8 cellular contexts compared by ENCODE assay signal in the genomic region with DNA sequence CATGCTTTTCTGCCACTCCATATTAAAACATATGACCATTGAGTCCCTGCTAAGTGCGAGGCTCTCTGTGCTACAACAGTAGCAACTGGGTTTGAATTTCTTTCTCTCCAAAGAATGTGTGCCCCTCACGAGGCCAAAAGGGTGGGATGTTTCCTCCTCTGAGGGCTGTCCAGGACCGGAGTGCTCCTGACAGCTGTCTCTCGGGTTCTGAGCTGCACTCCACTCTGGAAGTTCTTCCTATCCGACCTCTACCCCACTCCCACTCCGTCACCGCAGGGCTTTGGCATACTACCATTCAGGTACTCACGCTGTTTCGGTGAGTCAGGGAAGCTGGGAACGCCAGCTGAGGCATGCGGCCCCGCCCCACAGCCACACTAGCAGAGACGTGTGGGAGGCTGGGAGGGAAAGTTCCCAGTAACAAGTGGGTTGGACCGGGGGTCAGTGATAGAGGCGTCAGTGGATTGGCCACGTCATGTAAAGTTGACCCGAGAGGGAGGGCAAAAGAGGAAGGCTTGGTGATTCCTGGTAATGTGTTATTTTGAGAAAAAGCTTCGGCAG. TPM values are rescaled to one million over a fixed set of nuclear protein-coding genes. Genes with fewer than 3 reads are reported as not detected.
DNase-seq lines count a peak whose midpoint lies in the region; ATAC-seq, FAIRE-seq and TF ChIP-seq lines count a peak whose summit lies in the region.

No MANE protein-coding gene starts in this region.

- peak overlapping the region; percentile 89 for H3K4me2 ChIP-seq in HepG2 (ENCODE audit: low read depth, low read length)

- H2AFZ ChIP-seq in HepG2 (ENCODE audit: low read length): no peak overlapping the region

- H3K4me3 ChIP-seq in HepG2 (replicated peaks in 1 of 3; ENCODE audit: insufficient read depth in 1 of 3, low read depth in 2 of 3, low read length in 3 of 3): peak overlapping the region; percentile 52 to 84 (median 53)

- POLR2A ChIA-PET in activated B cell treated with CpG ODN at 0.5 μM for 24 hours (lab: Charles Lee) (interaction anchor here (0.7 to 5.4 kb wide), 15 partner anchors 8 to 138 kb away, joined by 3 to 92 read pairs (median 6); partner anchors contain the start of genes CLK2, EFNA3, KRTCAP2 and TRIM46), HepG2 (lab: Yijun Ruan, JAX) (interaction anchor here (0.7 to 7.4 kb wide), 17 partner anchors 10 to 162 kb away, joined by 3 to 144 read pairs (median 4); partner anchors contain the start of genes EFNA1, KRTCAP2, THBS3 and ZBTB7B)

- H3K4me1 ChIP-seq in HepG2 (ENCODE audit: insufficient read depth, low read length): peaks cover 83% of the 10 kb centered on the region

- H3K27me3 ChIP-seq in HepG2 (ENCODE audit: control insufficient read depth in 1 of 2, insufficient read depth in 2 of 2, low read length in 2 of 2): no peaks in the 10 kb centered on the region; a peak in 1 of 5 replicates

- H3K27ac Mint-ChIP-seq in activated B cell treated with CpG ODN at 0.5 μM for 24 hours: peak overlapping the region; percentile 99
- peak overlapping the region; percentile 99 for H3K27ac Mint-ChIP-seq in dendritic cell treated with granulocyte-macrophage colony-stimulating factor and Interleukin-4, amounts not matched to agents 40 ng/mL and 50 ng/mL, for 4 days

- TF ChIP-seq EP300 in HepG2 (IDR thresholded peaks at IDR 0.05; ENCODE audit: low read depth in 2 of 2, low read length in 2 of 2) (peak in 1 of 2 experiments; percentile 13; a peak in 1 of 4 replicates), HepG2 (CRISPR knock-in tag; IDR thresholded peaks at IDR 0.05; ENCODE audit: borderline replicate concordance) (no peak)

- H3K9ac ChIP-seq in HepG2 (ENCODE audit: insufficient read depth, low read depth, low read length): peak overlapping the region; percentile 78

- ATAC-seq in activated B cell treated with CpG ODN at 0.5 μM for 24 hours (ENCODE audit: low read depth): no peak
- peak; percentile 62 for ATAC-seq in HepG2
- no peak for ATAC-seq in GM18502 (IDR thresholded peaks at IDR 0.05; ENCODE audit: poor library complexity, unreplicated experiment)

- CTCF ChIA-PET in activated B cell treated with CpG ODN at 0.5 μM for 24 hours (lab: Charles Lee) (interaction anchor here (0.6 to 4.5 kb wide), 9 partner anchors 19 to 73 kb away, joined by 3 to 40 read pairs (median 4); partner anchors contain the start of gene KRTCAP2), HepG2 (lab: Yijun Ruan, JAX; ENCODE audit: low intra/inter-chr PET ratio, low total read pairs) (interaction anchor here (1.1 to 3.2 kb wide), 2 partner anchors 33 to 42 kb away, joined by 4 to 18 read pairs; no protein-coding TSS in a partner anchor)

- TSS peak; percentile 54 for BruUV-seq in HepG2 (replicated peaks; lab: Mats Ljungman, UMichigan)

- TF ChIP-seq POLR2A in HepG2 (IDR thresholded peaks at IDR 0.05; ENCODE audit: insufficient read depth in 1 of 2, low read depth in 2 of 2, low read length in 2 of 2): no peak; a peak in 1 of 4 replicates

- peaks cover 33% of the 10 kb centered on the region for H3K36me3 Mint-ChIP-seq in activated B cell treated with CpG ODN at 0.5 μM for 24 hours (ENCODE audit: low read depth)
- H3K36me3 Mint-ChIP-seq in dendritic cell treated with granulocyte-macrophage colony-stimulating factor and Interleukin-4, amounts not matched to agents 40 ng/mL and 50 ng/mL, for 4 days (ENCODE audit: low read depth): peaks cover 39% of the 10 kb centered on the region

- H3K4me3 Mint-ChIP-seq in activated B cell treated with CpG ODN at 0.5 μM for 24 hours: peak overlapping the region; percentile 96
- H3K4me3 Mint-ChIP-seq in dendritic cell treated with granulocyte-macrophage colony-stimulating factor and Interleukin-4, amounts not matched to agents 40 ng/mL and 50 ng/mL, for 4 days: peak overlapping the region; percentile 86

- no peaks in the 10 kb centered on the region for H3K9me3 ChIP-seq in HepG2 (ENCODE audit: low read length)

- WGBS in HepG2 (ENCODE audit: low lambda C conversion rate): 10% methylated on average over 18 of the region's 18 CpGs

- intact Hi-C loops in activated B cell treated with CpG ODN at 0.5 μM for 24 hours (cut with micrococcal nuclease) (loop anchor here (1.0 kb wide), 2 partner anchors 8 to 32 kb away; partner anchors contain the start of gene EFNA1), HepG2 (cut with micrococcal nuclease; ENCODE audit: unreplicated experiment) (loop anchor here (1.0 kb wide), 2 partner anchors 8 to 41 kb away; partner anchors contain the start of gene EFNA1)
- intact Hi-C loops in dendritic cell treated with granulocyte-macrophage colony-stimulating factor and Interleukin-4, amounts not matched to agents 40 ng/mL and 50 ng/mL, for 4 days (cut with micrococcal nuclease): loop anchor here (5.0 kb wide), 1 partner anchor 33 kb away; no protein-coding TSS in a partner anchor

- H3K27ac ChIP-seq in HepG2 (ENCODE audit: extremely low read length, insufficient read depth, low read length): peak overlapping the region; percentile 89

- H3K36me3 ChIP-seq in HepG2 (replicated peaks in 1 of 2; ENCODE audit: control insufficient read depth in 1 of 2, insufficient read depth in 2 of 2, low read length in 2 of 2): peaks cover 17 to 46% of the 10 kb centered on the region in 2 experiments

- no peaks in the 10 kb centered on the region for H3K9me3 Mint-ChIP-seq in activated B cell treated with CpG ODN at 0.5 μM for 24 hours
- H3K9me3 Mint-ChIP-seq in dendritic cell treated with granulocyte-macrophage colony-stimulating factor and Interleukin-4, amounts not matched to agents 40 ng/mL and 50 ng/mL, for 4 days: no peaks in the 10 kb centered on the region

- peaks cover 40% of the 10 kb centered on the region for H3K4me1 Mint-ChIP-seq in activated B cell treated with CpG ODN at 0.5 μM for 24 hours
- peaks cover 72% of the 10 kb centered on the region for H3K4me1 Mint-ChIP-seq in dendritic cell treated with granulocyte-macrophage colony-stimulating factor and Interleukin-4, amounts not matched to agents 40 ng/mL and 50 ng/mL, for 4 days (ENCODE audit: low read depth)

- peaks cover 52% of the 10 kb centered on the region for H4K20me1 ChIP-seq in HepG2 (ENCODE audit: insufficient read depth, low read length)

- TF ChIP-seq RAD21 in HepG2 (CRISPR knock-in tag; IDR thresholded peaks at IDR 0.05): no peak

- peak; percentile 74 for DNase-seq in 8988T
- DNase-seq in GM13977 (ENCODE audit: low spot score): peak; percentile 54
- DNase-seq in NCI-H2171 (lab: John Stamatoyannopoulos, UW): peak; percentile 28
- no peak for DNase-seq in activated B cell treated with CpG ODN at 0.5 μM for 24 hours
- DNase-seq in HepG2 (ENCODE audit: low spot score): peak; percentile 90
- peak; percentile 69 to 75 for DNase-seq in stimulated activated CD4-positive, alpha-beta T cell treated with anti-CD3 and anti-CD28 coated beads, Interleukin-2, amount 100 ng/mL, for 48 hours

- in situ Hi-C loops in GM13977 (cut with MboI; ENCODE audit: low pct_unique_long_range_greater_than_20kb, low sequenced_read_pairs, unreplicated experiment): no loop called here
- in situ Hi-C loops in HepG2 (cut with HindIII; ENCODE audit: extremely low pct_ligation_motif_present, low pct_unique_long_range_greater_than_20kb): no loop called here

- TF ChIP-seq CTCF in GM13977 (IDR thresholded peaks at IDR 0.05; ENCODE audit: extremely low read depth, insufficient read depth, missing control alignments): no peak
- TF ChIP-seq CTCF in activated B cell treated with CpG ODN at 0.5 μM for 24 hours (IDR thresholded peaks at IDR 0.05): no peak
- TF ChIP-seq CTCF in HepG2 (CRISPR knock-in tag; IDR thresholded peaks at IDR 0.05): no peak

- peaks cover 6% of the 10 kb centered on the region for H3K27me3 Mint-ChIP-seq in activated B cell treated with CpG ODN at 0.5 μM for 24 hours
- peaks cover 19% of the 10 kb centered on the region for H3K27me3 Mint-ChIP-seq in dendritic cell treated with granulocyte-macrophage colony-stimulating factor and Interleukin-4, amounts not matched to agents 40 ng/mL and 50 ng/mL, for 4 days

- H3K79me2 ChIP-seq in HepG2 (ENCODE audit: insufficient read depth, low read length): peaks cover 57% of the 10 kb centered on the region

- peak; percentile 51 for FAIRE-seq in HepG2 (lab: Jason Lieb, UNC)

RNA-seq across cellular contexts. Expression of gene SLC50A1, which starts 0.7 kb away (rescaled TPM):
- total RNA-seq in activated B cell treated with CpG ODN at 0.5 μM for 24 hours (77.3 and 85.2 TPM in 2 replicates), HepG2 (2016; rRNA removed; fragmentation: Illumina TruSeq; extraction: Trizol) (16.4 and 22.5 TPM in 2 replicates)
- total RNA-seq in HepG2 (2016; cell fraction: cytosol; rRNA removed; fragmentation: Illumina TruSeq; extraction: Trizol; ENCODE audit: low read depth): 19.6 and 29.0 TPM in 2 replicates
- 14.6 and 22.8 TPM in 2 replicates for total RNA-seq in HepG2 (2016; cell fraction: insoluble cytoplasmic fraction; rRNA removed; fragmentation: Illumina TruSeq; extraction: Trizol)
- 30.5 and 34.4 TPM in 2 replicates for total RNA-seq in HepG2 (2016; cell fraction: membrane; rRNA removed; fragmentation: Illumina TruSeq; extraction: Trizol)
- 13.0 and 15.2 TPM in 2 replicates for total RNA-seq in HepG2 (2016; cell fraction: nucleus; rRNA removed; fragmentation: Illumina TruSeq; extraction: Trizol)
- polyA plus RNA-seq in HepG2 (2011; rRNA removed): 46.8 and 49.5 TPM in 2 replicates
- polyA plus RNA-seq in HepG2 (2011; cell fraction: cytosol; rRNA removed): 53.5 and 57.9 TPM in 2 replicates
- 18.6 and 21.1 TPM in 2 replicates for polyA plus RNA-seq in HepG2 (2011; cell fraction: nucleus; rRNA removed)
- 26.3 and 27.0 TPM in 2 replicates for polyA plus RNA-seq in HepG2 (2012)
- 24.2 and 36.2 TPM in 2 replicates for polyA plus RNA-seq in HepG2 (2016; cell fraction: cytosol; fragmentation: Illumina TruSeq; extraction: Trizol; ENCODE audit: low read depth)
- polyA plus RNA-seq in HepG2 (2016; cell fraction: insoluble cytoplasmic fraction; fragmentation: Illumina TruSeq; extraction: Trizol; ENCODE audit: low read depth): 20.1 and 21.0 TPM in 2 replicates
- 29.7 and 39.9 TPM in 2 replicates for polyA plus RNA-seq in HepG2 (2016; cell fraction: membrane; fragmentation: Illumina TruSeq; extraction: Trizol; ENCODE audit: low read depth)
- 35.6 and 36.4 TPM in 2 replicates for polyA plus RNA-seq in HepG2 (2016; cell fraction: nucleus; fragmentation: Illumina TruSeq; extraction: Trizol; ENCODE audit: insufficient read depth, low read depth)
- polyA minus RNA-seq in HepG2 (2011; rRNA and poly(A)+ RNA removed; ENCODE audit: low replicate concordance): 40.9 and 59.1 TPM in 2 replicates
- polyA minus RNA-seq in HepG2 (2011; cell fraction: cytosol; rRNA and poly(A)+ RNA removed): 12.3 and 19.1 TPM in 2 replicates
- polyA minus RNA-seq in HepG2 (2011; cell fraction: nucleus; rRNA and poly(A)+ RNA removed): 7.8 and 9.8 TPM in 2 replicates

RNA-seq across cellular contexts. Expression of gene DPM3, which starts 5.4 kb away (rescaled TPM):
- total RNA-seq in activated B cell treated with CpG ODN at 0.5 μM for 24 hours (33.2 and 36.8 TPM in 2 replicates), HepG2 (2016; rRNA removed; fragmentation: Illumina TruSeq; extraction: Trizol) (14.8 and 23.2 TPM in 2 replicates)
- 29.5 and 29.8 TPM in 2 replicates for total RNA-seq in HepG2 (2016; cell fraction: cytosol; rRNA removed; fragmentation: Illumina TruSeq; extraction: Trizol; ENCODE audit: low read depth)
- 21.9 and 28.1 TPM in 2 replicates for total RNA-seq in HepG2 (2016; cell fraction: insoluble cytoplasmic fraction; rRNA removed; fragmentation: Illumina TruSeq; extraction: Trizol)
- total RNA-seq in HepG2 (2016; cell fraction: membrane; rRNA removed; fragmentation: Illumina TruSeq; extraction: Trizol): 14.3 and 20.6 TPM in 2 replicates
- 18.3 and 22.2 TPM in 2 replicates for total RNA-seq in HepG2 (2016; cell fraction: nucleus; rRNA removed; fragmentation: Illumina TruSeq; extraction: Trizol)
- 53.4 and 61.7 TPM in 2 replicates for polyA plus RNA-seq in HepG2 (2011; rRNA removed)
- 70.1 and 134 TPM in 2 replicates for polyA plus RNA-seq in HepG2 (2011; cell fraction: cytosol; rRNA removed)
- 64.8 and 67.2 TPM in 2 replicates for polyA plus RNA-seq in HepG2 (2011; cell fraction: nucleus; rRNA removed)
- 39.2 and 68.2 TPM in 2 replicates for polyA plus RNA-seq in HepG2 (2012)
- 29.6 and 50.5 TPM in 2 replicates for polyA plus RNA-seq in HepG2 (2016; cell fraction: cytosol; fragmentation: Illumina TruSeq; extraction: Trizol; ENCODE audit: low read depth)
- polyA plus RNA-seq in HepG2 (2016; cell fraction: insoluble cytoplasmic fraction; fragmentation: Illumina TruSeq; extraction: Trizol; ENCODE audit: low read depth): 22.4 and 23.3 TPM in 2 replicates
- polyA plus RNA-seq in HepG2 (2016; cell fraction: membrane; fragmentation: Illumina TruSeq; extraction: Trizol; ENCODE audit: low read depth): 19.9 and 24.8 TPM in 2 replicates
- polyA plus RNA-seq in HepG2 (2016; cell fraction: nucleus; fragmentation: Illumina TruSeq; extraction: Trizol; ENCODE audit: insufficient read depth, low read depth): 44.3 and 46.0 TPM in 2 replicates
- polyA minus RNA-seq in HepG2 (2011; rRNA and poly(A)+ RNA removed; ENCODE audit: low replicate concordance): 23.2 and 26.3 TPM in 2 replicates
- 9.3 and 10.7 TPM in 2 replicates for polyA minus RNA-seq in HepG2 (2011; cell fraction: cytosol; rRNA and poly(A)+ RNA removed)
- 3.2 and 5.7 TPM in 2 replicates for polyA minus RNA-seq in HepG2 (2011; cell fraction: nucleus; rRNA and poly(A)+ RNA removed)

RNA-seq across cellular contexts. Expression of gene EFNA1, which starts 7.3 kb away (rescaled TPM):
- total RNA-seq in activated B cell treated with CpG ODN at 0.5 μM for 24 hours (0.29 TPM in 1 of 2 replicates, not detected in the other), HepG2 (2016; rRNA removed; fragmentation: Illumina TruSeq; extraction: Trizol) (41.2 and 81.8 TPM in 2 replicates)
- total RNA-seq in HepG2 (2016; cell fraction: cytosol; rRNA removed; fragmentation: Illumina TruSeq; extraction: Trizol; ENCODE audit: low read depth): 20.3 and 22.5 TPM in 2 replicates
- 43.8 and 83.7 TPM in 2 replicates for total RNA-seq in HepG2 (2016; cell fraction: insoluble cytoplasmic fraction; rRNA removed; fragmentation: Illumina TruSeq; extraction: Trizol)
- 37.3 and 39.8 TPM in 2 replicates for total RNA-seq in HepG2 (2016; cell fraction: membrane; rRNA removed; fragmentation: Illumina TruSeq; extraction: Trizol)
- 83.6 and 87.9 TPM in 2 replicates for total RNA-seq in HepG2 (2016; cell fraction: nucleus; rRNA removed; fragmentation: Illumina TruSeq; extraction: Trizol)
- polyA plus RNA-seq in HepG2 (2011; rRNA removed): 874 and 1,163 TPM in 2 replicates
- 750 and 916 TPM in 2 replicates for polyA plus RNA-seq in HepG2 (2011; cell fraction: cytosol; rRNA removed)
- 390 and 585 TPM in 2 replicates for polyA plus RNA-seq in HepG2 (2011; cell fraction: nucleus; rRNA removed)
- 254 and 427 TPM in 2 replicates for polyA plus RNA-seq in HepG2 (2012)
- 16.7 and 18.6 TPM in 2 replicates for polyA plus RNA-seq in HepG2 (2016; cell fraction: cytosol; fragmentation: Illumina TruSeq; extraction: Trizol; ENCODE audit: low read depth)
- 45.4 and 47.8 TPM in 2 replicates for polyA plus RNA-seq in HepG2 (2016; cell fraction: insoluble cytoplasmic fraction; fragmentation: Illumina TruSeq; extraction: Trizol; ENCODE audit: low read depth)
- 25.2 and 27.9 TPM in 2 replicates for polyA plus RNA-seq in HepG2 (2016; cell fraction: membrane; fragmentation: Illumina TruSeq; extraction: Trizol; ENCODE audit: low read depth)
- 175 and 184 TPM in 2 replicates for polyA plus RNA-seq in HepG2 (2016; cell fraction: nucleus; fragmentation: Illumina TruSeq; extraction: Trizol; ENCODE audit: insufficient read depth, low read depth)
- polyA minus RNA-seq in HepG2 (2011; rRNA and poly(A)+ RNA removed; ENCODE audit: low replicate concordance): 139 and 593 TPM in 2 replicates
- 195 and 264 TPM in 2 replicates for polyA minus RNA-seq in HepG2 (2011; cell fraction: cytosol; rRNA and poly(A)+ RNA removed)
- polyA minus RNA-seq in HepG2 (2011; cell fraction: nucleus; rRNA and poly(A)+ RNA removed): 72.6 and 120 TPM in 2 replicates

RNA-seq across cellular contexts. Expression of gene KRTCAP2, which starts 38.2 kb away (rescaled TPM):
- 128 and 132 TPM in 2 replicates for total RNA-seq in activated B cell treated with CpG ODN at 0.5 μM for 24 hours
- total RNA-seq in HepG2 (2016; rRNA removed; fragmentation: Illumina TruSeq; extraction: Trizol): 48.5 and 79.4 TPM in 2 replicates
- total RNA-seq in HepG2 (2016; cell fraction: cytosol; rRNA removed; fragmentation: Illumina TruSeq; extraction: Trizol; ENCODE audit: low read depth): 40.0 and 49.4 TPM in 2 replicates
- total RNA-seq in HepG2 (2016; cell fraction: insoluble cytoplasmic fraction; rRNA removed; fragmentation: Illumina TruSeq; extraction: Trizol): 40.7 and 78.5 TPM in 2 replicates
- 33.6 and 41.0 TPM in 2 replicates for total RNA-seq in HepG2 (2016; cell fraction: membrane; rRNA removed; fragmentation: Illumina TruSeq; extraction: Trizol)
- total RNA-seq in HepG2 (2016; cell fraction: nucleus; rRNA removed; fragmentation: Illumina TruSeq; extraction: Trizol): 50.0 and 52.6 TPM in 2 replicates
- polyA plus RNA-seq in HepG2 (2011; rRNA removed): 77.3 and 89.3 TPM in 2 replicates
- 125 and 155 TPM in 2 replicates for polyA plus RNA-seq in HepG2 (2011; cell fraction: cytosol; rRNA removed)
- 119 and 133 TPM in 2 replicates for polyA plus RNA-seq in HepG2 (2011; cell fraction: nucleus; rRNA removed)
- polyA plus RNA-seq in HepG2 (2012): 73.3 and 73.7 TPM in 2 replicates
- polyA plus RNA-seq in HepG2 (2016; cell fraction: cytosol; fragmentation: Illumina TruSeq; extraction: Trizol; ENCODE audit: low read depth): 64.6 and 72.6 TPM in 2 replicates
- 47.5 and 61.4 TPM in 2 replicates for polyA plus RNA-seq in HepG2 (2016; cell fraction: insoluble cytoplasmic fraction; fragmentation: Illumina TruSeq; extraction: Trizol; ENCODE audit: low read depth)
- polyA plus RNA-seq in HepG2 (2016; cell fraction: membrane; fragmentation: Illumina TruSeq; extraction: Trizol; ENCODE audit: low read depth): 49.4 and 56.2 TPM in 2 replicates
- polyA plus RNA-seq in HepG2 (2016; cell fraction: nucleus; fragmentation: Illumina TruSeq; extraction: Trizol; ENCODE audit: insufficient read depth, low read depth): 120 and 121 TPM in 2 replicates
- polyA minus RNA-seq in HepG2 (2011; rRNA and poly(A)+ RNA removed; ENCODE audit: low replicate concordance): 182 and 884 TPM in 2 replicates
- 27.3 and 38.2 TPM in 2 replicates for polyA minus RNA-seq in HepG2 (2011; cell fraction: cytosol; rRNA and poly(A)+ RNA removed)
- 22.9 and 23.5 TPM in 2 replicates for polyA minus RNA-seq in HepG2 (2011; cell fraction: nucleus; rRNA and poly(A)+ RNA removed)

RNA-seq across cellular contexts. Expression of gene TRIM46, which starts 38.7 kb away (rescaled TPM):
- total RNA-seq in activated B cell treated with CpG ODN at 0.5 μM for 24 hours: 1.2 and 1.9 TPM in 2 replicates
- 0.04 and 0.08 TPM in 2 replicates for total RNA-seq in HepG2 (2016; rRNA removed; fragmentation: Illumina TruSeq; extraction: Trizol)
- not detected in 2 replicates for total RNA-seq in HepG2 (2016; cell fraction: cytosol; rRNA removed; fragmentation: Illumina TruSeq; extraction: Trizol; ENCODE audit: low read depth)
- 0.04 TPM in 1 of 2 replicates, not detected in the other for total RNA-seq in HepG2 (2016; cell fraction: insoluble cytoplasmic fraction; rRNA removed; fragmentation: Illumina TruSeq; extraction: Trizol)
- total RNA-seq in HepG2 (2016; cell fraction: membrane; rRNA removed; fragmentation: Illumina TruSeq; extraction: Trizol): not detected in 2 replicates
- not detected in 2 replicates for total RNA-seq in HepG2 (2016; cell fraction: nucleus; rRNA removed; fragmentation: Illumina TruSeq; extraction: Trizol)
- polyA plus RNA-seq in HepG2 (2011; rRNA removed): 0.09 and 0.12 TPM in 2 replicates
- polyA plus RNA-seq in HepG2 (2011; cell fraction: cytosol; rRNA removed): 0.04 and 0.11 TPM in 2 replicates
- 0.43 and 0.47 TPM in 2 replicates for polyA plus RNA-seq in HepG2 (2011; cell fraction: nucleus; rRNA removed)
- polyA plus RNA-seq in HepG2 (2012): 0.15 and 0.25 TPM in 2 replicates
- 0.02 and 0.05 TPM in 2 replicates for polyA plus RNA-seq in HepG2 (2016; cell fraction: cytosol; fragmentation: Illumina TruSeq; extraction: Trizol; ENCODE audit: low read depth)
- not detected in 2 replicates for polyA plus RNA-seq in HepG2 (2016; cell fraction: insoluble cytoplasmic fraction; fragmentation: Illumina TruSeq; extraction: Trizol; ENCODE audit: low read depth)
- polyA plus RNA-seq in HepG2 (2016; cell fraction: membrane; fragmentation: Illumina TruSeq; extraction: Trizol; ENCODE audit: low read depth): 0.05 and 0.08 TPM in 2 replicates
- 0.21 TPM in 1 of 2 replicates, not detected in the other for polyA plus RNA-seq in HepG2 (2016; cell fraction: nucleus; fragmentation: Illumina TruSeq; extraction: Trizol; ENCODE audit: insufficient read depth, low read depth)
- polyA minus RNA-seq in HepG2 (2011; rRNA and poly(A)+ RNA removed; ENCODE audit: low replicate concordance): 0.12 and 0.19 TPM in 2 replicates
- polyA minus RNA-seq in HepG2 (2011; cell fraction: cytosol; rRNA and poly(A)+ RNA removed): not detected in 2 replicates
- not detected in 2 replicates for polyA minus RNA-seq in HepG2 (2011; cell fraction: nucleus; rRNA and poly(A)+ RNA removed)

Comparison
In these comparisons a context has a peak if more than half of its experiments do, and no peak if none do; other contexts are left out.
1. RNA of gene EFNA1, which starts 7.3 kb away (total RNA-seq): 20.3 to 87.9 TPM in HepG2; 0.29 TPM in activated B cell treated with CpG ODN at 0.5 μM for 24 hours; every median in the first group is over 10 times any median in the second.